ENCODE assay signal across 9 cellular contexts in the genomic region with DNA sequence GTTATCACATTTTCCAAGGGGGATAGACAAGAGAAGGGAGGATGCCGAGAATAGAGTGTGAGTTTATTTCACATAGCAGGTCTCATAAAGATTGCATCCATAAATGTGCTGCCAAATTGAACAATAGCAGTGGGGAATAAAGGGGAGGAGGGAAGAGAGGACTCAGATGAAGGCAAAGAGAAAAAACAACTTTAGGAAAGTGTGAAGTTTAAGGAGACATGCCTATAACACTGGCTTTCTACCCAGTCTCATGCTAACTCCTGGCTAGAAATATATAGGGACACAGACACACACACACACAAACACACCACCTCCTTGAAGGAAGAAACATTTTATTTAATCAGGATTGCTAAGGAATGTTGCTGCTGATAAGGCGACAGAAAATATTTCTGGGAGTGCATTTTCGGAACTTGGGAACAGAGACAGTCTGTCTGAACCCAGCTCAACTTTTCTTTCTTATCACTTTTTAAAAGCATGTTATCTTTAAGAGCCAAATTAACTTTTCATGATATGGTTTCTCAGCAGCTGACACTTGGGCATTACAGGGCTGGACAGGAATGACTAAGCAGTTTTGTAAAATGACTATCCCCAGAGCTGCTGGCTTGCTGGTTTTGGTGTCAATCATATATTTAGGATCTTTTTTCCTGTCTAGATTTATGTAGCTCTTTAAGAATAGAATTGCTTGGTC.
DNase-seq lines count a peak whose midpoint lies in the region; ATAC-seq lines count a peak whose summit lies in the region.
"Had no signal": no experiment of that assay in that cellular context is flagged by ENCODE, and none has a peak within 500 bp of the region (broad histone marks: within the 10 kb centered on the region; RNA-seq: fewer than 3 reads in every experiment).

No MANE protein-coding gene starts in this region.

- H3K27me3 Mint-ChIP-seq in stimulated activated memory B cell treated with anti-CD40 and anti-IgM and Interleukin-4, amounts not matched to agents 10 μg/mL and 1 μg/mL and 100 μg/mL, for 72 hours = no peaks in the 10 kb centered on the region
- H3K27me3 Mint-ChIP-seq: natural killer cell treated with Interleukin-12 subunit alpha and Interleukin-12 subunit beta and Interleukin-15 and Interleukin-18, amount 100 ng/mL, for 72 hours had no signal

- no peak overlapping the region for H3K27ac Mint-ChIP-seq in stimulated activated memory B cell treated with anti-CD40 and anti-IgM and Interleukin-4, amounts not matched to agents 10 μg/mL and 1 μg/mL and 100 μg/mL, for 72 hours
- H3K27ac Mint-ChIP-seq: natural killer cell treated with Interleukin-12 subunit alpha and Interleukin-12 subunit beta and Interleukin-15 and Interleukin-18, amount 100 ng/mL, for 72 hours had no signal

- no peak overlapping the region for H3K27ac ChIP-seq in substantia nigra (ENCODE audit: low read depth, low read length, poor library complexity, severe bottlenecking)

- DNase-seq in dermis blood vessel endothelial cell (peak; percentile 78), renal cortical epithelial cell (ENCODE audit: low read depth) (peak; percentile 50), iPS-NIHi7 (ENCODE audit: extremely low spot score) (no peak), substantia nigra (lab: John Stamatoyannopoulos, UW) (no peak)
- no peak for DNase-seq in stimulated activated CD4-positive, alpha-beta T cell treated with anti-CD3 and anti-CD28 coated beads, Interleukin-2, amount 100 ng/mL, for 24 hours

- peak; percentile 36 for ATAC-seq in GM21367 (IDR thresholded peaks at IDR 0.05; ENCODE audit: unreplicated experiment)
- peak; percentile 46 for ATAC-seq in HG03469 (IDR thresholded peaks at IDR 0.05; ENCODE audit: unreplicated experiment)
- ATAC-seq in stimulated activated memory B cell treated with anti-CD40 and anti-IgM and Interleukin-4, amounts not matched to agents 10 μg/mL and 1 μg/mL and 100 μg/mL, for 72 hours = no peak

- no peaks in the 10 kb centered on the region for H3K4me1 Mint-ChIP-seq in stimulated activated memory B cell treated with anti-CD40 and anti-IgM and Interleukin-4, amounts not matched to agents 10 μg/mL and 1 μg/mL and 100 μg/mL, for 72 hours

- H3K36me3 Mint-ChIP-seq in stimulated activated memory B cell treated with anti-CD40 and anti-IgM and Interleukin-4, amounts not matched to agents 10 μg/mL and 1 μg/mL and 100 μg/mL, for 72 hours = no peaks in the 10 kb centered on the region
- H3K36me3 Mint-ChIP-seq: natural killer cell treated with Interleukin-12 subunit alpha and Interleukin-12 subunit beta and Interleukin-15 and Interleukin-18, amount 100 ng/mL, for 72 hours had no signal

- H3K9me3 Mint-ChIP-seq in stimulated activated memory B cell treated with anti-CD40 and anti-IgM and Interleukin-4, amounts not matched to agents 10 μg/mL and 1 μg/mL and 100 μg/mL, for 72 hours = no peaks in the 10 kb centered on the region

- no peak overlapping the region for H3K4me3 Mint-ChIP-seq in stimulated activated memory B cell treated with anti-CD40 and anti-IgM and Interleukin-4, amounts not matched to agents 10 μg/mL and 1 μg/mL and 100 μg/mL, for 72 hours
- H3K4me3 Mint-ChIP-seq: natural killer cell treated with Interleukin-12 subunit alpha and Interleukin-12 subunit beta and Interleukin-15 and Interleukin-18, amount 100 ng/mL, for 72 hours had no signal

Comparison
In these comparisons a context has a peak if more than half of its experiments do, and no peak if none do; other contexts are left out.
1. DNase-seq: peak in dermis blood vessel endothelial cell (single experiment) and renal cortical epithelial cell (single experiment); none in iPS-NIHi7 (single experiment), stimulated activated CD4-positive, alpha-beta T cell treated with anti-CD3 and anti-CD28 coated beads, Interleukin-2, amount 100 ng/mL, for 24 hours (0 of 2) and substantia nigra (0 of 49).